ENCODE assay signal across 12 cellular contexts in the genomic region with DNA sequence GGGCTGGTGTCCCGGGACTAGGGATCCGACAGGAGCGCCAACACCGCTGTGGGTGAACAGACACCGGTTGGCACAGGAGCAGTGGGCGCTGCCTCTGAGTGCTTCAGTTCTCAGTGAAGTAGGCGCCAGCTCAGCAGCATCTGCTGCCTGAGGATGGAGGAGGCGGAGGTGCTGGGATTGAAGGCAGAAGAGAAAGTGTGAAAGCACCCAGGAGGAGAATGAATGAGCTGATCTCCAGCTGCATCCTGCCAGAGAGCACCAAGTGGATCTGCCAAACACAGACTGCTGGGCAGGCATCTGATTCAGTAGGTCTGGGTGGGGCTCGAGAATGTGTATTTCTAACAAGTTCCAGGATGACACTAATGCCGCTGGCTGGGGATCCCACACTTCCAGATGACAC.
DNase-seq lines count a peak whose midpoint lies in the region; TF ChIP-seq lines count a peak whose summit lies in the region.
"Had no signal": no experiment of that assay in that cellular context is flagged by ENCODE, and none has a peak within 500 bp of the region (broad histone marks: within the 10 kb centered on the region; RNA-seq: fewer than 3 reads in every experiment).

No MANE protein-coding gene starts in this region.

- H3K4me2 ChIP-seq in GM23248 (ENCODE audit: unreplicated experiment) (peak overlapping the region; percentile 18), mesenchymal stem cell (ENCODE audit: low read length, poor library complexity, severe bottlenecking) (no peak overlapping the region)

- in situ Hi-C loops in GM23248 (cut with MboI): no loop called here

- H2AK5ac ChIP-seq in mesenchymal stem cell (ENCODE audit: low read length, severe bottlenecking): no peak overlapping the region

- no peak overlapping the region for H3K18ac ChIP-seq in mesenchymal stem cell (ENCODE audit: low read depth in 1 of 2, low read length in 2 of 2)

- no peak overlapping the region for H2BK12ac ChIP-seq in mesenchymal stem cell (ENCODE audit: low read length in 2 of 2)

- H3K79me2 ChIP-seq in GM23248 (ENCODE audit: insufficient read depth): no peaks in the 10 kb centered on the region

- H3K9me2 ChIP-seq in GM23248 (ENCODE audit: insufficient read depth): no peaks in the 10 kb centered on the region

- TF ChIP-seq POLR2A in erythroblast (IDR thresholded peaks at IDR 0.05; ENCODE audit: low read length): no peak

- H3K36me3 Mint-ChIP-seq in immature natural killer cell: peaks cover 0 to 16% (median 0%) of the 10 kb centered on the region in 3 donors
- H3K36me3 Mint-ChIP-seq: memory B cell had no signal

- no peak overlapping the region for H3K23ac ChIP-seq in mesenchymal stem cell (ENCODE audit: low read length in 2 of 2)

- no peak overlapping the region for H3K4me3 Mint-ChIP-seq in immature natural killer cell
- H3K4me3 Mint-ChIP-seq: central memory CD8-positive, alpha-beta T cell; memory B cell had no signal

- H3K9ac ChIP-seq in GM23248 (no peak overlapping the region), mesenchymal stem cell (ENCODE audit: low read length) (no peak overlapping the region)

- no peak overlapping the region for H2BK5ac ChIP-seq in mesenchymal stem cell (ENCODE audit: low read depth, low read length, poor library complexity, severe bottlenecking)

- H3K27ac Mint-ChIP-seq in immature natural killer cell: no peak overlapping the region

- H3K14ac ChIP-seq in mesenchymal stem cell (ENCODE audit: low read length in 2 of 2): no peak overlapping the region

- peaks cover 0 to 7% (median 4%) of the 10 kb centered on the region in 3 donors for H3K27me3 Mint-ChIP-seq in immature natural killer cell (ENCODE audit: low read depth in 3 of 3)
- H3K27me3 Mint-ChIP-seq: central memory CD8-positive, alpha-beta T cell; memory B cell had no signal

- H3K27me3 ChIP-seq in GM23248 (replicated peaks; ENCODE audit: insufficient read depth) (no peaks in the 10 kb centered on the region), mesenchymal stem cell (ENCODE audit: control insufficient read depth in 1 of 2, insufficient read depth in 1 of 2, low read length in 2 of 2) (no peaks in the 10 kb centered on the region)

- DNase-seq in COLO668 (lab: John Stamatoyannopoulos, UW; ENCODE audit: unreplicated experiment): peak; percentile 46
- DNase-seq in GM23248: peak; percentile 73
- peak; percentile 41 for DNase-seq in SHP77 treated with DMSO at 0.1 percent for 48 hours (lab: John Stamatoyannopoulos, UW)
- DNase-seq in mesenchymal stem cell: no peak
- DNase-seq in AG08396 (ENCODE audit: low spot score): no peak
- no peak for DNase-seq in erythroblast (lab: John Stamatoyannopoulos, UW)
- no peak for DNase-seq in NCI-H526 treated with DMSO at 0.1 percent for 48 hours (lab: John Stamatoyannopoulos, UW)
- no peak for DNase-seq in immature natural killer cell
- DNase-seq: Karpas-422, SIG-M5 had no signal

- H2BK15ac ChIP-seq in mesenchymal stem cell (ENCODE audit: low read depth, poor library complexity, severe bottlenecking): no peak overlapping the region

- H4K20me1 ChIP-seq in GM23248 (ENCODE audit: insufficient read depth): no peaks in the 10 kb centered on the region

- H3K9me3 Mint-ChIP-seq in immature natural killer cell: no peaks in the 10 kb centered on the region
- H3K9me3 Mint-ChIP-seq: central memory CD8-positive, alpha-beta T cell; memory B cell had no signal

- no peak overlapping the region for H3K27ac ChIP-seq in GM23248
- H3K27ac ChIP-seq in mesenchymal stem cell (ENCODE audit: low read length, poor library complexity, severe bottlenecking): no peak overlapping the region

- H2AFZ ChIP-seq in GM23248: no peak overlapping the region
- no peak overlapping the region for H2AFZ ChIP-seq in mesenchymal stem cell (ENCODE audit: low read depth, low read length)

- H3K4me1 ChIP-seq in GM23248 (ENCODE audit: insufficient read depth) (peaks cover 24% of the 10 kb centered on the region), mesenchymal stem cell (ENCODE audit: control insufficient read depth, insufficient read depth, low read depth, low read length) (no peaks in the 10 kb centered on the region)

- peak overlapping the region; percentile 43 for H4K8ac ChIP-seq in mesenchymal stem cell (ENCODE audit: low read length)

- no peak overlapping the region for H3K4me3 ChIP-seq in GM23248
- no peak overlapping the region for H3K4me3 ChIP-seq in mesenchymal stem cell (ENCODE audit: insufficient read depth in 1 of 2, low read depth in 1 of 2, low read length in 2 of 2)

- no peaks in the 10 kb centered on the region for H3K36me3 ChIP-seq in GM23248 (ENCODE audit: low read depth)
- H3K36me3 ChIP-seq in mesenchymal stem cell (ENCODE audit: control insufficient read depth in 1 of 2, insufficient read depth in 2 of 2, low read depth in 1 of 2, low read length in 2 of 2): peaks cover 0 to 5% of the 10 kb centered on the region in 2 experiments

- no peak overlapping the region for H3K4ac ChIP-seq in mesenchymal stem cell (ENCODE audit: low read depth in 1 of 2, low read length in 2 of 2)

- peaks cover 7% of the 10 kb centered on the region; the same call in 1 of the 2 replicates for H3F3A ChIP-seq in GM23248 (ENCODE audit: insufficient read depth)

- no peaks in the 10 kb centered on the region for H3K79me1 ChIP-seq in mesenchymal stem cell (replicated peaks; ENCODE audit: low read length, poor library complexity, severe bottlenecking)

- H3K9me3 ChIP-seq in GM23248 (ENCODE audit: low read depth) (no peaks in the 10 kb centered on the region), mesenchymal stem cell (ENCODE audit: control insufficient read depth, low read length) (no peaks in the 10 kb centered on the region)

- no peaks in the 10 kb centered on the region for H3K4me1 Mint-ChIP-seq in immature natural killer cell

- no peak overlapping the region for H4K91ac ChIP-seq in mesenchymal stem cell (ENCODE audit: low read length)

- no peak overlapping the region for H2BK120ac ChIP-seq in mesenchymal stem cell (ENCODE audit: low read depth, low read length)

- WGBS in GM23248 (ENCODE audit: low coverage in 1 of 2, low lambda C conversion rate in 2 of 2, missing lambda C conversion rate in 2 of 2), 2 experiments: 24 to 31% methylated on average over 10 of the region's 10 CpGs
- WGBS in mesenchymal stem cell: 88% methylated on average over 10 of the region's 10 CpGs

Comparison
In these comparisons a context has a peak if more than half of its experiments do, and no peak if none do; other contexts are left out.
1. DNase-seq: peak in COLO668 (single experiment), GM23248 (single experiment) and SHP77 treated with DMSO at 0.1 percent for 48 hours (single experiment); none in mesenchymal stem cell (single experiment), AG08396 (single experiment), erythroblast (0 of 2), NCI-H526 treated with DMSO at 0.1 percent for 48 hours (single experiment) and immature natural killer cell (0 of 3).